ENCODE assay signal across 1 cellular context in the genomic region with DNA sequence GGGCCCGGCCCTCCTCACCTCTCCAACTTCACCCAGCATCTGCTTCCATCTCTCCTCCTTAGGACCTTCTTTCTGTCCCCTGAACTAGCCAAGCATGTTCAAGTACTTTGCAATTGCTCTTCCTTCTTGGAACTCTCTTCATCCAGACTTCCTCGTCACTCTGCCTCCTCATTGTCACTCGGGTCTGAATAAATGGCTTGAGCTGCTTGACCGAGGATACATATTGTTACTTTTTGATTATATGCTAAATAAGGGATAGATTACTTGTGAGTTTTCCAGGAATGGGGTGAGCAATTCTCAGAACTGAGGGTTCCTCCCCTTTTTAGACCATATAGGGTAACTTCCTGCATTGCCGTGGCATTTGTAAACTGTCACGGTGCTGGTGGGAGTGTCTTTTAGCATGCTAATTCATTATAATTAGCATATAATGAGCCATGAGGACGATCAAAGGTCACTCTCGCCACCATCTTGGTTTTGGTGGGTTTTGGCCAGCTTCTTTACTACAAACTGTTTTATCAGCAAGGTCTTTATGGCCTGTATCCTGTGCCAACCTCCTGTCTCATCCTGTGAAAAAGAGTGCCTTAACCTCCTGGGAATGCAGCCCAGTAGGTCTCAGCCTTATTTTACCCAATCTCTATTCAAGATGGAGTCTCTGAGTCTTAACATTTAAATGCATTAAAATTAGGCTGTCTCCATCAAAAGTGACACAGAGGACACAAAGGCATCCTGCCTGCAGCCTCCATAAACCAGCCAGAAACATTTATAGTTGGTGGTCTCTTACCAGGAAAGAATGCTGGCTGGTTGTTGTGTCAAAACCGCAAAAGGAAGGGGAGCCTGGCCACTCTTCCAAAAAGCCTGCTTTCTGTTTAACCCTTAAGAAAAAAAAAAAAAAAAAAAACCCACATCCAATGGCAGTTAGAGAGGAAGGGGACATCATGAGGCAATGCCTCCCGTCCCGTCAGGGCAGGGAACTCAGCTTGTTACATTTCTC.
TF ChIP-seq lines count a peak whose summit lies in the region.

No MANE protein-coding gene starts in this region.

TF ChIP-seq in WTC11, 78 proteins besides CTCF, POLR2A, EP300 and RAD21 (continued from another document):
- TF ChIP-seq, protein P1, sequence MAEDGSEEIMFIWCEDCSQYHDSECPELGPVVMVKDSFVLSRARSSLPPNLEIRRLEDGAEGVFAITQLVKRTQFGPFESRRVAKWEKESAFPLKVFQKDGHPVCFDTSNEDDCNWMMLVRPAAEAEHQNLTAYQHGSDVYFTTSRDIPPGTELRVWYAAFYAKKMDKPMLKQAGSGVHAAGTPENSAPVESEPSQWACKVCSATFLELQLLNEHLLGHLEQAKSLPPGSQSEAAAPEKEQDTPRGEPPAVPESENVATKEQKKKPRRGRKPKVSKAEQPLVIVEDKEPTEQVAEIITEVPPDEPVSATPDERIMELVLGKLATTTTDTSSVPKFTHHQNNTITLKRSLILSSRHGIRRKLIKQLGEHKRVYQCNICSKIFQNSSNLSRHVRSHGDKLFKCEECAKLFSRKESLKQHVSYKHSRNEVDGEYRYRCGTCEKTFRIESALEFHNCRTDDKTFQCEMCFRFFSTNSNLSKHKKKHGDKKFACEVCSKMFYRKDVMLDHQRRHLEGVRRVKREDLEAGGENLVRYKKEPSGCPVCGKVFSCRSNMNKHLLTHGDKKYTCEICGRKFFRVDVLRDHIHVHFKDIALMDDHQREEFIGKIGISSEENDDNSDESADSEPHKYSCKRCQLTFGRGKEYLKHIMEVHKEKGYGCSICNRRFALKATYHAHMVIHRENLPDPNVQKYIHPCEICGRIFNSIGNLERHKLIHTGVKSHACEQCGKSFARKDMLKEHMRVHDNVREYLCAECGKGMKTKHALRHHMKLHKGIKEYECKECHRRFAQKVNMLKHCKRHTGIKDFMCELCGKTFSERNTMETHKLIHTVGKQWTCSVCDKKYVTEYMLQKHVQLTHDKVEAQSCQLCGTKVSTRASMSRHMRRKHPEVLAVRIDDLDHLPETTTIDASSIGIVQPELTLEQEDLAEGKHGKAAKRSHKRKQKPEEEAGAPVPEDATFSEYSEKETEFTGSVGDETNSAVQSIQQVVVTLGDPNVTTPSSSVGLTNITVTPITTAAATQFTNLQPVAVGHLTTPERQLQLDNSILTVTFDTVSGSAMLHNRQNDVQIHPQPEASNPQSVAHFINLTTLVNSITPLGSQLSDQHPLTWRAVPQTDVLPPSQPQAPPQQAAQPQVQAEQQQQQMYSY (CRISPR knock-in tag; IDR thresholded peaks at IDR 0.05): no peak
- TF ChIP-seq ZNF317 (CRISPR knock-in tag; IDR thresholded peaks at IDR 0.05; ENCODE audit: borderline replicate concordance, low read depth) (no peak), GTF2I (CRISPR knock-in tag; conservative IDR thresholded peaks at IDR 0.05) (no peak), EMX1 (CRISPR knock-in tag; IDR thresholded peaks at IDR 0.05) (no peak), CREB1 (CRISPR knock-in tag; IDR thresholded peaks at IDR 0.05) (no peak), TCF7 (CRISPR knock-in tag; IDR thresholded peaks at IDR 0.05; ENCODE audit: low read depth) (no peak), HMGA2 (CRISPR knock-in tag; IDR thresholded peaks at IDR 0.05) (no peak), ZNF138 (CRISPR knock-in tag; conservative IDR thresholded peaks at IDR 0.05) (no peak), NR2C2 (CRISPR knock-in tag; IDR thresholded peaks at IDR 0.05) (no peak), ZNF396 (CRISPR knock-in tag; IDR thresholded peaks at IDR 0.05; ENCODE audit: borderline replicate concordance) (no peak)
- TF ChIP-seq, protein P2, sequence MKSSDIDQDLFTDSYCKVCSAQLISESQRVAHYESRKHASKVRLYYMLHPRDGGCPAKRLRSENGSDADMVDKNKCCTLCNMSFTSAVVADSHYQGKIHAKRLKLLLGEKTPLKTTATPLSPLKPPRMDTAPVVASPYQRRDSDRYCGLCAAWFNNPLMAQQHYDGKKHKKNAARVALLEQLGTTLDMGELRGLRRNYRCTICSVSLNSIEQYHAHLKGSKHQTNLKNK (CRISPR knock-in tag; IDR thresholded peaks at IDR 0.05): no peak
- TF ChIP-seq, protein P3, sequence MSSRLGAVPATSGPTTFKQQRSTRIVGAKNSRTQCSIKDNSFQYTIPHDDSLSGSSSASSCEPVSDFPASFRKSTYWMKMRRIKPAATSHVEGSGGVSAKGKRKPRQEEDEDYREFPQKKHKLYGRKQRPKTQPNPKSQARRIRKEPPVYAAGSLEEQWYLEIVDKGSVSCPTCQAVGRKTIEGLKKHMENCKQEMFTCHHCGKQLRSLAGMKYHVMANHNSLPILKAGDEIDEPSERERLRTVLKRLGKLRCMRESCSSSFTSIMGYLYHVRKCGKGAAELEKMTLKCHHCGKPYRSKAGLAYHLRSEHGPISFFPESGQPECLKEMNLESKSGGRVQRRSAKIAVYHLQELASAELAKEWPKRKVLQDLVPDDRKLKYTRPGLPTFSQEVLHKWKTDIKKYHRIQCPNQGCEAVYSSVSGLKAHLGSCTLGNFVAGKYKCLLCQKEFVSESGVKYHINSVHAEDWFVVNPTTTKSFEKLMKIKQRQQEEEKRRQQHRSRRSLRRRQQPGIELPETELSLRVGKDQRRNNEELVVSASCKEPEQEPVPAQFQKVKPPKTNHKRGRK (CRISPR knock-in tag; IDR thresholded peaks at IDR 0.05; ENCODE audit: borderline replicate concordance): no peak
TF ChIP-seq in WTC11: peak in this region for 0.
